ENCODE assay signal across 8 cellular contexts in genomic region chr4:71188197-71188625, GRCh38.
DNase-seq lines count a peak whose midpoint lies in the region; ATAC-seq, FAIRE-seq and TF ChIP-seq lines count a peak whose summit lies in the region.

No MANE protein-coding gene starts in this region.

- CTCF ChIA-PET in HepG2 (lab: Yijun Ruan, JAX; ENCODE audit: low intra/inter-chr PET ratio, low total read pairs) = no interaction called here

- POLR2A ChIA-PET in HepG2 (lab: Yijun Ruan, JAX) = no interaction called here

- H3K27me3 ChIP-seq in liver (ENCODE audit: control insufficient read depth in 4 of 4, insufficient read depth in 4 of 4, low read length in 3 of 4) (no peaks in the 10 kb centered on the region), HepG2 (ENCODE audit: control insufficient read depth in 1 of 2, insufficient read depth in 2 of 2, low read length in 2 of 2) (peaks cover 1 to 36% of the 10 kb centered on the region in 2 experiments; a peak in 3 of 5 replicates), aorta (ENCODE audit: control insufficient read depth in 1 of 2, insufficient read depth in 2 of 2, low read length in 1 of 2) (no peaks in the 10 kb centered on the region)

- H3K36me3 ChIP-seq in liver (ENCODE audit: control insufficient read depth in 4 of 4, insufficient read depth in 3 of 4, low read depth in 1 of 4, low read length in 3 of 4) (no peaks in the 10 kb centered on the region), HepG2 (replicated peaks in 1 of 2; ENCODE audit: control insufficient read depth in 1 of 2, insufficient read depth in 2 of 2, low read length in 2 of 2) (no peaks in the 10 kb centered on the region), mucosa of descending colon (ENCODE audit: low read depth) (no peaks in the 10 kb centered on the region), aorta (ENCODE audit: control insufficient read depth in 1 of 2, insufficient read depth in 2 of 2, low read length in 1 of 2) (no peaks in the 10 kb centered on the region)

- H3K9me3 ChIP-seq in liver (ENCODE audit: control insufficient read depth in 4 of 4, low read length in 3 of 4) (no peaks in the 10 kb centered on the region), HepG2 (ENCODE audit: low read length) (no peaks in the 10 kb centered on the region), mucosa of descending colon (no peaks in the 10 kb centered on the region), aorta (ENCODE audit: control insufficient read depth, low read length) (no peaks in the 10 kb centered on the region)

- H3K9ac ChIP-seq in liver (ENCODE audit: low read depth in 1 of 2, low read length in 2 of 2) = peak overlapping the region; percentile 52 to 76
- H3K9ac ChIP-seq in HepG2 (ENCODE audit: insufficient read depth, low read depth, low read length) = no peak overlapping the region

- H3K79me2 ChIP-seq in HepG2 (ENCODE audit: insufficient read depth, low read length) = no peaks in the 10 kb centered on the region

- no peak overlapping the region for H3K4me2 ChIP-seq in HepG2 (ENCODE audit: low read depth, low read length)

- TF ChIP-seq CTCF in liver (IDR thresholded peaks at IDR 0.05; ENCODE audit: low read depth, low read length, missing input control) (no peak), HepG2 (CRISPR knock-in tag; IDR thresholded peaks at IDR 0.05) (no peak), astrocyte of the spinal cord (IDR thresholded peaks at IDR 0.05; ENCODE audit: low read depth, low read length) (peak; percentile 4), mucosa of descending colon (IDR thresholded peaks at IDR 0.05) (no peak)

- ATAC-seq in HepG2 = no peak
- ATAC-seq in mucosa of descending colon = peak; percentile 3
- ATAC-seq in aorta (ENCODE audit: low FRiP score) = no peak
- no peak for ATAC-seq in HG02884 (IDR thresholded peaks at IDR 0.05; ENCODE audit: unreplicated experiment)

- H3K27ac ChIP-seq in liver (ENCODE audit: low read depth in 1 of 2, low read length in 2 of 2) = peak overlapping the region; percentile 81 to 89
- H3K27ac ChIP-seq in HepG2 (ENCODE audit: extremely low read length, insufficient read depth, low read length) = no peak overlapping the region
- no peak overlapping the region for H3K27ac ChIP-seq in aorta (ENCODE audit: low read depth in 1 of 2, low read length in 2 of 2)

- no peaks in the 10 kb centered on the region for H4K20me1 ChIP-seq in HepG2 (ENCODE audit: insufficient read depth, low read length)

- no peak for FAIRE-seq in HepG2 (lab: Jason Lieb, UNC)

- TF ChIP-seq RAD21 in liver (IDR thresholded peaks at IDR 0.05) = no peak
- TF ChIP-seq RAD21 in HepG2 (CRISPR knock-in tag; IDR thresholded peaks at IDR 0.05) = no peak

- no peak overlapping the region for H2AFZ ChIP-seq in HepG2 (ENCODE audit: low read length)

- TF ChIP-seq EP300 in HepG2 (IDR thresholded peaks at IDR 0.05; ENCODE audit: low read depth in 2 of 2, low read length in 2 of 2) = no peak
- TF ChIP-seq EP300 in HepG2 (CRISPR knock-in tag; IDR thresholded peaks at IDR 0.05; ENCODE audit: borderline replicate concordance) = no peak

- intact Hi-C loops in HepG2 (cut with micrococcal nuclease; ENCODE audit: unreplicated experiment) = no loop called here
- intact Hi-C loops in mucosa of descending colon (cut with DNase I, micrococcal nuclease) = no loop called here
- intact Hi-C loops in aorta (cut with DNase I) = loop anchor here (5.0 kb wide), 3 partner anchors 44 to 524 kb away; no protein-coding TSS in a partner anchor
- intact Hi-C loops in posterior cingulate gyrus (cut with DNase I) = no loop called here

- H3K4me1 ChIP-seq in liver (ENCODE audit: control insufficient read depth in 4 of 4, insufficient read depth in 4 of 4, low read length in 3 of 4) (peaks cover 0 to 27% (median 15%) of the 10 kb centered on the region in 4 donors), HepG2 (ENCODE audit: insufficient read depth, low read length) (peaks cover 15% of the 10 kb centered on the region), mucosa of descending colon (ENCODE audit: low read depth) (no peaks in the 10 kb centered on the region), aorta (ENCODE audit: control insufficient read depth in 1 of 2, insufficient read depth in 2 of 2, low read length in 2 of 2) (no peaks in the 10 kb centered on the region)

- in situ Hi-C loops in HepG2 (cut with HindIII; ENCODE audit: extremely low pct_ligation_motif_present, low pct_unique_long_range_greater_than_20kb) (loop anchor here (10.0 kb wide), 1 partner anchor 367 kb away; no protein-coding TSS in a partner anchor), astrocyte of the spinal cord (cut with HindIII; ENCODE audit: low sequenced_read_pairs) (no loop called here)

- no peak for DNase-seq in HepG2 (ENCODE audit: low spot score)
- DNase-seq in astrocyte of the spinal cord (ENCODE audit: low read depth, low spot score) = peak; percentile 38
- peak in 1 of 3 donors; percentile 18 for DNase-seq in mucosa of descending colon
- no peak for DNase-seq in aorta
- DNase-seq in stimulated activated naive CD4-positive, alpha-beta T cell (lab: John Stamatoyannopoulos, UW) = no peak
- DNase-seq in posterior cingulate gyrus = no peak

- WGBS in liver = 6% methylated on average over 6 of the region's 6 CpGs
- 2% methylated on average over 6 of the region's 6 CpGs for WGBS in HepG2 (ENCODE audit: low lambda C conversion rate)
- WGBS in aorta, 2 donors = 18 to 20% methylated on average over 6 of the region's 6 CpGs

- BruUV-seq in HepG2 (replicated peaks; lab: Mats Ljungman, UMichigan) = no TSS peak

- TF ChIP-seq POLR2A in HepG2 (IDR thresholded peaks at IDR 0.05; ENCODE audit: insufficient read depth in 1 of 2, low read depth in 2 of 2, low read length in 2 of 2) = no peak

- H3K4me3 ChIP-seq in liver (ENCODE audit: low read depth in 1 of 3, low read length in 3 of 3) (peak overlapping the region; percentile 69 to 84 (median 76)), HepG2 (replicated peaks in 1 of 3; ENCODE audit: insufficient read depth in 1 of 3, low read depth in 2 of 3, low read length in 3 of 3) (no peak overlapping the region), astrocyte of the spinal cord (ENCODE audit: low read depth, low read length) (peak overlapping the region; percentile 70), mucosa of descending colon (no peak overlapping the region), aorta (ENCODE audit: low read length in 2 of 2) (peak overlapping the region; percentile 45 to 78)

TF ChIP-seq in liver, 16 proteins besides CTCF, POLR2A, EP300 and RAD21 (continues in another document):
- TF ChIP-seq YY1 (IDR thresholded peaks at IDR 0.05) (no peak), RXRA (IDR thresholded peaks at IDR 0.05) (no peak), GABPA (IDR thresholded peaks at IDR 0.05 in 1 of 2, conservative IDR thresholded peaks at IDR 0.05 in 1 of 2) (no peak), NR2F2 (IDR thresholded peaks at IDR 0.05) (no peak), HNF4A (conservative IDR thresholded peaks at IDR 0.05) (no peak)

TF ChIP-seq in HepG2, 621 proteins besides CTCF, POLR2A, EP300 and RAD21:
- TF ChIP-seq RFX1 (IDR thresholded peaks at IDR 0.05) = no peak
- no peak for TF ChIP-seq FIP1L1 (IDR thresholded peaks at IDR 0.05; ENCODE audit: borderline replicate concordance, insufficient read depth, low read depth, low read length)
- TF ChIP-seq EEA1 (CRISPR knock-in tag; IDR thresholded peaks at IDR 0.05; ENCODE audit: borderline replicate concordance) = no peak
- TF ChIP-seq HOXD1 (CRISPR knock-in tag; IDR thresholded peaks at IDR 0.05) = no peak
- no peak for TF ChIP-seq HOMEZ (CRISPR knock-in tag; IDR thresholded peaks at IDR 0.05; ENCODE audit: low read depth)
- no peak for TF ChIP-seq CHD4 (IDR thresholded peaks at IDR 0.05; ENCODE audit: borderline replicate concordance, low read length)
- no peak for TF ChIP-seq MAZ (IDR thresholded peaks at IDR 0.05; ENCODE audit: borderline replicate concordance, low read depth, low read length)
- TF ChIP-seq MAZ (CRISPR knock-in tag; IDR thresholded peaks at IDR 0.05; ENCODE audit: low read depth) = no peak
- TF ChIP-seq PPARG (CRISPR knock-in tag; conservative IDR thresholded peaks at IDR 0.05) = no peak
- no peak for TF ChIP-seq ZNF780A (CRISPR knock-in tag; IDR thresholded peaks at IDR 0.05)
- no peak for TF ChIP-seq ZNF136 (CRISPR knock-in tag; IDR thresholded peaks at IDR 0.05; ENCODE audit: low read depth)
- no peak for TF ChIP-seq NFYB (CRISPR knock-in tag; IDR thresholded peaks at IDR 0.05)
- TF ChIP-seq FOXM1 (CRISPR knock-in tag; IDR thresholded peaks at IDR 0.05) = no peak

Comparison
In these comparisons a context has a peak if more than half of its experiments do, and no peak if none do; other contexts are left out.
1. H3K27ac ChIP-seq: peak in liver (2 of 2); none in HepG2 (single experiment) and aorta (0 of 2).
2. H3K4me3 ChIP-seq: peak in liver (3 of 3), astrocyte of the spinal cord (single experiment) and aorta (2 of 2); none in HepG2 (0 of 3) and mucosa of descending colon (single experiment).
3. intact Hi-C loops: an anchor here in aorta (5.0 kb wide); none called in HepG2, mucosa of descending colon and posterior cingulate gyrus.